8 cellular contexts compared by ENCODE assay signal in genomic region chr4:107094332-107094731, GRCh38. TPM values are rescaled to one million over a fixed set of nuclear protein-coding genes. Genes with fewer than 3 reads are reported as not detected.
DNase-seq lines count a peak whose midpoint lies in the region; ATAC-seq and TF ChIP-seq lines count a peak whose summit lies in the region.

No MANE protein-coding gene starts in this region.

- H3K9me3 ChIP-seq in adipocyte (ENCODE audit: control insufficient read depth, low read length) (no peaks in the 10 kb centered on the region), psoas muscle (peaks cover 6% of the 10 kb centered on the region)

- peak; percentile 33 for DNase-seq in NK-92 treated with Interleukin-12 subunit alpha and Interleukin-12 subunit beta, amount 100 ng/mL, for 24 hours (lab: John Stamatoyannopoulos, UW)
- no peak for DNase-seq in NK-92 (lab: John Stamatoyannopoulos, UW; ENCODE audit: unreplicated experiment)
- peak; percentile 62 for DNase-seq in adipocyte (ENCODE audit: low read depth)
- DNase-seq in psoas muscle = no peak
- DNase-seq in NCI-H345 (lab: John Stamatoyannopoulos, UW) = no peak
- no peak for DNase-seq in occipital lobe (lab: John Stamatoyannopoulos, UW)
- no peak for DNase-seq in T-helper 1 cell

- peak; percentile 42 for TF ChIP-seq CTCF in psoas muscle (IDR thresholded peaks at IDR 0.05)

- intact Hi-C loops in psoas muscle (cut with DNase I) = loop anchor here (1.0 to 5.0 kb wide), 2 partner anchors 86 to 88 kb away; no protein-coding TSS in a partner anchor

- H3K36me3 ChIP-seq in adipocyte (ENCODE audit: control insufficient read depth, insufficient read depth, low read length, severe bottlenecking) = no peaks in the 10 kb centered on the region
- H3K36me3 ChIP-seq in psoas muscle (ENCODE audit: insufficient read depth in 1 of 2, low read depth in 1 of 2) = no peaks in the 10 kb centered on the region

- H3K4me3 ChIP-seq in adipocyte (ENCODE audit: low read length) = no peak overlapping the region
- H3K4me3 ChIP-seq in psoas muscle = no peak overlapping the region

- no peak overlapping the region for H3K27ac ChIP-seq in psoas muscle

- 87 to 93% (median 89%) methylated on average over 2 of the region's 2 CpGs for whole genome bisulfite sequencing in psoas muscle, 3 donors

- peaks cover 10% of the 10 kb centered on the region for H3K4me1 ChIP-seq in adipocyte (ENCODE audit: control insufficient read depth, insufficient read depth, low read length)
- peaks cover 13% of the 10 kb centered on the region for H3K4me1 ChIP-seq in psoas muscle

- ATAC-seq in HG03354 (IDR thresholded peaks at IDR 0.05; ENCODE audit: poor library complexity, severe bottlenecking, unreplicated experiment) = peak; percentile 61
- ATAC-seq in psoas muscle = peak; percentile 48 to 84 (median 64)

- H3K27me3 ChIP-seq in adipocyte (replicated peaks; ENCODE audit: control insufficient read depth, insufficient read depth, low read length) (no peaks in the 10 kb centered on the region), psoas muscle (ENCODE audit: insufficient read depth in 3 of 3, low read length in 2 of 3) (no peaks in the 10 kb centered on the region)

- H3K9ac ChIP-seq in adipocyte (ENCODE audit: low read length) = no peak overlapping the region

RNA-seq across cellular contexts. Expression of gene DKK2, which starts 58.2 kb away (rescaled TPM):
- total RNA-seq in psoas muscle (1 to 10 TPM in 2 of 4 donors, under 1 TPM in 2; 0.42 to 3.4 (median 1.5) TPM), occipital lobe (3.1 TPM)
- polyA plus RNA-seq in psoas muscle = under 1 TPM; 0.14 to 0.32 (median 0.21) TPM

Comparison
In these comparisons a context has a peak if more than half of its experiments do, and no peak if none do; other contexts are left out.
1. DNase-seq: peak in NK-92 treated with Interleukin-12 subunit alpha and Interleukin-12 subunit beta, amount 100 ng/mL, for 24 hours (single experiment) and adipocyte (single experiment); none in NK-92 (single experiment), psoas muscle (0 of 2), NCI-H345 (single experiment), occipital lobe (single experiment) and T-helper 1 cell (0 of 5).